In genomic region chr11:93571612-93572011, GRCh38 we compare ENCODE assay signal across 29 cellular contexts.
"Had no signal": no experiment of that assay in that cellular context is flagged by ENCODE, and none has a peak within 500 bp of the region (broad histone marks: within the 10 kb centered on the region; RNA-seq: fewer than 3 reads in every experiment).

No MANE protein-coding gene starts in this region.

- ATAC-seq: activated CD4-positive, CD25-positive, alpha-beta regulatory T cell treated with anti-CD3 and anti-CD28 coated beads, Interleukin-2, amount 50 U/mL, for 24 hours; activated CD8-positive, alpha-beta T cell treated with anti-CD3 and anti-CD28 coated beads for 36 hours; activated T-cell treated with anti-CD3 and anti-CD28 coated beads, Interleukin-2, amount 50 U/mL, for 4 hours; activated T-helper 17 cell treated with anti-CD3 and anti-CD28 coated beads, Interleukin-2, amount 50 U/mL, for 72 hours had no signal

- H3K36me3 ChIP-seq: brain microvascular endothelial cell had no signal

- H3K27ac ChIP-seq: brain microvascular endothelial cell, coronary artery, dorsolateral prefrontal cortex had no signal

- H3K27me3 ChIP-seq: brain microvascular endothelial cell had no signal

- H3K27me3 Mint-ChIP-seq: activated naive CD8-positive, alpha-beta T cell; dendritic cell treated with granulocyte-macrophage colony-stimulating factor and Interleukin-4, amounts not matched to agents 40 ng/mL and 50 ng/mL, for 4 days had no signal

- H3K4me1 Mint-ChIP-seq: activated B cell treated with CpG ODN at 0.5 μM for 24 hours; activated T-helper 17 cell treated with anti-CD3 and anti-CD28 coated beads, Interleukin-2, amount 50 U/mL, for 72 hours; central memory CD8-positive, alpha-beta T cell had no signal

- H3K9me3 Mint-ChIP-seq: activated B cell treated with CpG ODN at 0.5 μM for 24 hours; activated CD8-positive, alpha-beta T cell treated with anti-CD3 and anti-CD28 coated beads for 36 hours; activated T-cell treated with anti-CD3 and anti-CD28 coated beads, Interleukin-2, amount 50 U/mL, for 4 hours; activated T-helper 17 cell treated with anti-CD3 and anti-CD28 coated beads, Interleukin-2, amount 50 U/mL, for 72 hours; central memory CD8-positive, alpha-beta T cell; dendritic cell treated with granulocyte-macrophage colony-stimulating factor and Interleukin-4, amounts not matched to agents 40 ng/mL and 50 ng/mL, for 4 days; endodermal cell had no signal

- H3K4me3 ChIP-seq: coronary artery, dorsolateral prefrontal cortex had no signal

- H3K27ac Mint-ChIP-seq: activated B cell treated with CpG ODN at 0.5 μM for 24 hours; activated CD8-positive, alpha-beta T cell treated with anti-CD3 and anti-CD28 coated beads for 36 hours; activated naive CD8-positive, alpha-beta T cell; activated T-helper 17 cell treated with anti-CD3 and anti-CD28 coated beads, Interleukin-2, amount 50 U/mL, for 72 hours; dendritic cell treated with granulocyte-macrophage colony-stimulating factor and Interleukin-4, amounts not matched to agents 40 ng/mL and 50 ng/mL, for 4 days; endodermal cell had no signal

- FAIRE-seq: astrocyte, bronchial epithelial cell, frontal cortex had no signal

- H3K4me3 Mint-ChIP-seq: activated B cell treated with CpG ODN at 0.5 μM for 24 hours; activated CD8-positive, alpha-beta T cell treated with anti-CD3 and anti-CD28 coated beads for 36 hours; activated naive CD8-positive, alpha-beta T cell; activated T-cell treated with anti-CD3 and anti-CD28 coated beads, Interleukin-2, amount 50 U/mL, for 4 hours; activated T-helper 17 cell treated with anti-CD3 and anti-CD28 coated beads, Interleukin-2, amount 50 U/mL, for 72 hours; central memory CD8-positive, alpha-beta T cell; dendritic cell treated with granulocyte-macrophage colony-stimulating factor and Interleukin-4, amounts not matched to agents 40 ng/mL and 50 ng/mL, for 4 days; endodermal cell had no signal

- H3K36me3 Mint-ChIP-seq: activated naive CD8-positive, alpha-beta T cell had no signal

- DNase-seq: activated B cell treated with CpG ODN at 0.5 μM for 24 hours; activated CD4-positive, alpha-beta T cell treated with anti-CD3 and anti-CD28 coated beads for 48 hours; activated CD4-positive, alpha-beta T cell treated with anti-CD3 and anti-CD28 coated beads, Interleukin-2, amount 50 U/mL, for 1 hour; activated CD4-positive, alpha-beta T cell treated with anti-CD3 and anti-CD28 coated beads, Interleukin-2, amount 50 U/mL, for 48 hours; activated CD8-positive, alpha-beta memory T cell treated with anti-CD3 and anti-CD28 coated beads for 24 hours; activated CD8-positive, alpha-beta T cell treated with anti-CD3 and anti-CD28 coated beads for 36 hours; activated effector memory CD4-positive, alpha-beta T cell treated with Interleukin-2 at 50 U/mL for 16 hours; activated gamma-delta T cell treated with Interleukin-2 at 50 U/mL for 16 hours; activated naive CD4-positive, alpha-beta T cell treated with anti-CD3 and anti-CD28 coated beads, Interleukin-2, amount 50 U/mL, for 16 hours; activated naive CD4-positive, alpha-beta T cell treated with Interleukin-2 at 50 U/mL for 16 hours; activated T-cell treated with anti-CD3 and anti-CD28 coated beads, Interleukin-2, amount 50 U/mL, for 4 hours; amniotic stem cell; anterior cingulate cortex; brain microvascular endothelial cell; dorsolateral prefrontal cortex; effector memory CD4-positive, alpha-beta T cell; endodermal cell; foreskin fibroblast; head of caudate nucleus; T-helper 2 cell had no signal
